Comparison of ENCODE assay signal across 9 cellular contexts in genomic region chr11:11979487-11980117, GRCh38. TPM values are rescaled to one million over a fixed set of nuclear protein-coding genes. Genes with fewer than 3 reads are reported as not detected.
A peak's percentile ranks its signal among the peaks of the same experiment; 100 is the strongest.
DNase-seq lines count a peak whose midpoint lies in the region; ATAC-seq and TF ChIP-seq lines count a peak whose summit lies in the region.
"Had no signal": no experiment of that assay in that cellular context is flagged by ENCODE, and none has a peak within 500 bp of the region (broad histone marks: within the 10 kb centered on the region; RNA-seq: fewer than 3 reads in every experiment).

No MANE protein-coding gene starts in this region.

- no peak for TF ChIP-seq POLR2A in testis (IDR thresholded peaks at IDR 0.05)

- ATAC-seq in lower lobe of right lung (peak; percentile 65 to 81), HG02852 (IDR thresholded peaks at IDR 0.05; ENCODE audit: unreplicated experiment) (no peak), GM19023 (IDR thresholded peaks at IDR 0.05; ENCODE audit: unreplicated experiment) (no peak)

- DNase-seq in M059J (ENCODE audit: low read depth), result peak; percentile 91
- no peak for DNase-seq in colonic mucosa
- DNase-seq in lower lobe of right lung, result no peak
- DNase-seq in testis, result peak; percentile 50
- DNase-seq in HuH-7 (ENCODE audit: low spot score), result no peak
- no peak for DNase-seq in activated naive CD4-positive, alpha-beta T cell treated with anti-CD3 and anti-CD28 coated beads, Interleukin-2, amount 50 U/mL, for 16 hours
- DNase-seq: effector CD4-positive, alpha-beta T cell had no signal

- H3K4me3 ChIP-seq in colonic mucosa (no peak overlapping the region), lower lobe of right lung (no peak overlapping the region), testis (no peak overlapping the region)

- H3K9me3 ChIP-seq in colonic mucosa, result no peaks in the 10 kb centered on the region
- no peaks in the 10 kb centered on the region for H3K9me3 ChIP-seq in lower lobe of right lung
- no peaks in the 10 kb centered on the region for H3K9me3 ChIP-seq in testis

- intact Hi-C loops in colonic mucosa (cut with DNase I) (no loop called here), lower lobe of right lung (cut with DNase I) (no loop called here), testis (cut with DNase I; ENCODE audit: low total_unique reads) (no loop called here)

- no peaks in the 10 kb centered on the region for H3K27me3 ChIP-seq in colonic mucosa
- no peaks in the 10 kb centered on the region for H3K27me3 ChIP-seq in lower lobe of right lung (ENCODE audit: low read depth)
- H3K27me3 ChIP-seq in testis, result no peaks in the 10 kb centered on the region

- no peak for TF ChIP-seq CTCF in colonic mucosa (IDR thresholded peaks at IDR 0.05)
- TF ChIP-seq CTCF in lower lobe of right lung (IDR thresholded peaks at IDR 0.05), result no peak
- no peak for TF ChIP-seq CTCF in testis (IDR thresholded peaks at IDR 0.05)

- WGBS in testis, 2 donors, result 22 to 42% methylated on average over 6 to 8 of the region's 8 CpGs

- peak overlapping the region; percentile 11 for H3K27ac ChIP-seq in colonic mucosa
- peak overlapping the region; percentile 80 for H3K27ac ChIP-seq in lower lobe of right lung
- peak overlapping the region; percentile 64 to 65 for H3K27ac ChIP-seq in testis

- H3K4me1 ChIP-seq in colonic mucosa (peaks cover 4% of the 10 kb centered on the region), lower lobe of right lung (peaks cover 51% of the 10 kb centered on the region), testis (peaks cover 39% of the 10 kb centered on the region)

- H3K9ac ChIP-seq in colonic mucosa (ENCODE audit: low read depth in 2 of 2, low read length in 2 of 2), result no peak overlapping the region

- H3K36me3 ChIP-seq in colonic mucosa (no peaks in the 10 kb centered on the region), lower lobe of right lung (no peaks in the 10 kb centered on the region), testis (ENCODE audit: low read depth, missing control alignments) (no peaks in the 10 kb centered on the region)

RNA-seq across cellular contexts. Expression of gene DKK3, which starts 28.8 kb away (rescaled TPM):
- total RNA-seq in M059J (2014; rRNA removed; shearing (Covaris generic)), result 967 and 1,045 TPM in 2 replicates
- total RNA-seq in colonic mucosa (10 to 100 TPM in 1 of 2 donors, 1 to 10 TPM in 1; 7.4 to 19.6 TPM), lower lobe of right lung (111 TPM), testis (100 to 1,000 TPM; 185 to 392 TPM)
- 236 TPM for polyA plus RNA-seq in testis (ENCODE audit: insufficient read depth, low read depth, low replicate concordance)

Comparison
In these comparisons a context has a peak if more than half of its experiments do, and no peak if none do; other contexts are left out.
1. DNase-seq: peak in M059J (single experiment) and testis (single experiment); none in colonic mucosa (single experiment), lower lobe of right lung (single experiment), HuH-7 (single experiment) and activated naive CD4-positive, alpha-beta T cell treated with anti-CD3 and anti-CD28 coated beads, Interleukin-2, amount 50 U/mL, for 16 hours (single experiment).
2. H3K27ac ChIP-seq: peak in every context shown above with its lines; median percentile 80 in lower lobe of right lung; 64 in testis; 11 in colonic mucosa.
3. ATAC-seq: peak in lower lobe of right lung (2 of 2); none in HG02852 (single experiment) and GM19023 (single experiment).